ENCODE assay signal across 9 cellular contexts in the genomic region with DNA sequence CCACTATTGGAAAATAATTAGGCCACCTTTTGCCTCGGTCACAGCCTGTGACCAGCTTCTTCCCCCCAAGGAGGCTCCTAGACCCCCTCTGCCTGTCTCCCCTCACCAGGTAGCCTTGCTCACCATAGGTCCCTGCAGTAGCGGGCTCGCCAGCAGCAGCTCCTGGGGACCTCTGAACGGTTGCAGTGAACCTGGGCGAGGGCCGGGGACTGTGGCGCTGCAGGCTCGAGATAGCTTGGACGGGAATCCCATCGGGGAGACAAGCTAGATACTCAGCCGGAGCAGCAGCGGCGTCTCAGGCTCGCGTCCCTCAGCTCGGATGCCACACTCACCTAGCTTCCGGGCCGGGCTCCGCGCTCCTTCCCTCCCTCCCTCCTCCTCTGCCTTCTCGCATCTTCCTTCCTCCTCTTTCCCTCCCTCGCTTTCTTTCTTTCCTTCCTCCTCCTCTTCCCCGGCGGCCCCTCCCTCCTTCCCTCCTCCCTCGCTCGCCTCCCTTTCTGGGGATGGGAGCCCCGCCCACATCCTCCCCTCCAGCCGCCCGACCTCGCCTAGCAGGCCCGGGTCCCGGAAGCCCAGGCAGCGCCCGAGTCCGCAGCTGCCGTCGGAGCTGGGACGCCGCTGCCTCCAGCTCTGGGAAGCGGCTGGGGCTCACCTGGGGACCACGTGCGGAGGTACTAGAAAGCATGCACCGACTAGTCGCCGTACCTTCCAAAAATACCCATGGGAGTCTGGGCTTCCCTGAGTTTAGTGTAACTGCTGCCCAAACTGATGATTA. TPM values are rescaled to one million over a fixed set of nuclear protein-coding genes. Genes with fewer than 3 reads are reported as not detected.
DNase-seq lines count a peak whose midpoint lies in the region; ATAC-seq, FAIRE-seq and TF ChIP-seq lines count a peak whose summit lies in the region.
"Had no signal": no experiment of that assay in that cellular context is flagged by ENCODE, and none has a peak within 500 bp of the region (broad histone marks: within the 10 kb centered on the region; RNA-seq: fewer than 3 reads in every experiment).

Gene BMP4, minus strand, starts transcription at position 399 of the 775 bp plus-strand sequence. CDS start 4,603 bp downstream, outside the sequence.

- peak within 1 kb of the TSS; percentile 96 for H3K27ac Mint-ChIP-seq in endothelial cell (ENCODE audit: unreplicated experiment)

- WGBS in mesodermal cell (ENCODE audit: insufficient coverage in 2 of 2), 2 experiments = 1 to 2% methylated on average over 18 to 38 of the region's 45 CpGs

- no peaks in the 10 kb centered on the region for H3K9me3 ChIP-seq in mesodermal cell (ENCODE audit: control insufficient read depth, low read length)

- peaks cover 31% of the 10 kb centered on the region for H3K27me3 Mint-ChIP-seq in endothelial cell (ENCODE audit: unreplicated experiment)

- no peaks in the 10 kb centered on the region for H3K9me3 Mint-ChIP-seq in endothelial cell (ENCODE audit: unreplicated experiment)

- H3K27ac ChIP-seq in mesodermal cell (ENCODE audit: low read depth, low read length, severe bottlenecking) = peak within 1 kb of the TSS; percentile 60

- H3K36me3 Mint-ChIP-seq in endothelial cell (ENCODE audit: low read depth, unreplicated experiment) = peaks cover 29% of the 10 kb centered on the region

- ATAC-seq in GM18520 (IDR thresholded peaks at IDR 0.05; ENCODE audit: unreplicated experiment) = no peak

- peaks cover 30% of the 10 kb centered on the region for H3K4me1 Mint-ChIP-seq in endothelial cell (ENCODE audit: unreplicated experiment)

- peak; percentile 96 for FAIRE-seq in urothelium cell line (lab: Jason Lieb, UNC)

- H3K4me3 Mint-ChIP-seq in endothelial cell (ENCODE audit: unreplicated experiment) = peak within 1 kb of the TSS; percentile 99

- peak within 1 kb of the TSS; percentile 93 for H3K4me3 ChIP-seq in mesodermal cell (ENCODE audit: extremely low read depth, insufficient read depth, low read length, poor library complexity, severe bottlenecking)

- H3K4me1 ChIP-seq in mesodermal cell (ENCODE audit: control insufficient read depth, insufficient read depth, low read length, poor library complexity, severe bottlenecking) = peaks cover 12% of the 10 kb centered on the region

- TF ChIP-seq CTCF in endothelial cell (IDR thresholded peaks at IDR 0.05; ENCODE audit: unreplicated experiment) = no peak

- peak; percentile 29 for DNase-seq in activated CD4-positive, alpha-beta T cell treated with anti-CD3 and anti-CD28 coated beads for 48 hours
- no peak for DNase-seq in activated CD4-positive, alpha-beta T cell treated with anti-CD3 and anti-CD28 coated beads for 1 hour
- no peak for DNase-seq in RPMI7951 (ENCODE audit: low read depth)
- DNase-seq in endothelial cell (ENCODE audit: low spot score) = peak; percentile 72
- DNase-seq in urothelium cell line (ENCODE audit: low spot score) = peak; percentile 99
- DNase-seq in HPDE6-E6E7 (ENCODE audit: extremely low spot score) = no peak

- H3K36me3 ChIP-seq in mesodermal cell (ENCODE audit: control insufficient read depth, insufficient read depth, low read length) = peaks cover 32% of the 10 kb centered on the region

RNA-seq across cellular contexts. Expression of gene BMP4, which starts in this region (rescaled TPM):
- 76.8 and 77.1 TPM in 2 replicates for total RNA-seq in RPMI7951 (2014; rRNA removed; shearing (Covaris generic))
- total RNA-seq in endothelial cell (ENCODE audit: unreplicated experiment) = 101 TPM
- 326 TPM for polyA plus RNA-seq in mesodermal cell (2013, experiment 1 of 2)
- 325 TPM for polyA plus RNA-seq in mesodermal cell (2013, experiment 2 of 2)
- total RNA-seq: activated CD8-positive, alpha-beta memory T cell treated with anti-CD3 and anti-CD28 coated beads for 36 hours had no signal

Comparison
In these comparisons a context has a peak if more than half of its experiments do, and no peak if none do; other contexts are left out.
1. DNase-seq: peak in activated CD4-positive, alpha-beta T cell treated with anti-CD3 and anti-CD28 coated beads for 48 hours (single experiment), endothelial cell (single experiment) and urothelium cell line (single experiment); none in activated CD4-positive, alpha-beta T cell treated with anti-CD3 and anti-CD28 coated beads for 1 hour (single experiment), RPMI7951 (single experiment) and HPDE6-E6E7 (single experiment).